ENCODE assay signal across 8 cellular contexts in the genomic region with DNA sequence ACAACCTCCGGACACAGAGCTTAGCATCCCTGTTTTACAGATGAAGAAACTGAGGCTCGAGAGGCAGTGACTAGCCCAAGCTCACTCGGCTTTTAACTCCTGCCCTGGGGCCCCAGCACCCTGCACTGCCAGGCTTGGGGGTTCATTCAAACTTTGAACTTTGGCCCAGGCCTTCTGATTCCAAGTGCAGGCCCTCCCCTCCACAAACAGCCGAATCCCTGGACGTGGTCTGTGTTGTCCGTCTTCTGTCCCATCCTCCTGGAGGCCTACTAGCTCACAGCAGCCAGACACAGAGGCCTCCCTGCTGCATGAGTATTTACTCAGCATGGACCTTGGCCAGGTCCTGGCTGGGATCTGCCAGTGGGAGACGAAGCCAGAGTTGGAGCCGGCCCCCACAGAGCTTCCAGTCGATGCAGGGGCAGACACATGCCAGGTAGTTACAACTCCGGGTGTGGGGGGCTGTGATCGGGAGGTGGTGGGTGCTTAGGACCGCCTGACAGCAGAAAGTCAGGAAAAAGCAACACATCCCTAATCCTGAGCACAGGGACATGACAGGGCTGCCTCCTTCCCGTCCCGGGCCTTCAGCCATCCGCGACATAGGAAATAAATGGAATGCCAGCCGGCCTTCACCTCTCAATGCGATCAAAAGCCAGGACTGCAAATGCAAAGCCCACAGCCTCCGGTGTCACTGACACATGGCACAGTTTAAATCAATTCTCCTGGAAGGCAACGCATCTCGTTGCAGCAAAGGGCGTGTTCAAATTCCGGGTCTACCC. TPM values are rescaled to one million over a fixed set of nuclear protein-coding genes. Genes with fewer than 3 reads are reported as not detected.
DNase-seq lines count a peak whose midpoint lies in the region; ATAC-seq lines count a peak whose summit lies in the region.

No MANE protein-coding gene starts in this region.

- no peaks in the 10 kb centered on the region for H3K27me3 ChIP-seq in adipocyte (replicated peaks; ENCODE audit: control insufficient read depth, insufficient read depth, low read length)
- H3K27me3 ChIP-seq in right cardiac atrium (ENCODE audit: control insufficient read depth, insufficient read depth): no peaks in the 10 kb centered on the region
- H3K27me3 ChIP-seq in skeletal muscle tissue (ENCODE audit: control insufficient read depth in 3 of 3, insufficient read depth in 3 of 3, low read length in 3 of 3): no peaks in the 10 kb centered on the region

- H3K27ac ChIP-seq in right cardiac atrium (ENCODE audit: low read length) (peak overlapping the region; percentile 96), skeletal muscle tissue (ENCODE audit: low read depth, low read length) (peak overlapping the region; percentile 83)

- H3K4me3 ChIP-seq in adipocyte (ENCODE audit: low read length) (peak overlapping the region; percentile 72), right cardiac atrium (ENCODE audit: low read length) (no peak overlapping the region), skeletal muscle tissue (ENCODE audit: low read length in 3 of 3) (peak overlapping the region; percentile 62 to 66 (median 65))

- H3K4me1 ChIP-seq in adipocyte (ENCODE audit: control insufficient read depth, insufficient read depth, low read length) (peaks cover 56% of the 10 kb centered on the region), right cardiac atrium (ENCODE audit: control insufficient read depth, insufficient read depth, low read length) (peaks cover 23% of the 10 kb centered on the region), skeletal muscle tissue (ENCODE audit: control insufficient read depth in 3 of 3, insufficient read depth in 3 of 3, low read length in 3 of 3) (peaks cover 69 to 74% (median 69%) of the 10 kb centered on the region in 3 donors)

- 35% methylated on average over 23 of the region's 23 CpGs for WGBS in right cardiac atrium

- H3K9ac ChIP-seq in adipocyte (ENCODE audit: low read length) (peak overlapping the region; percentile 76), skeletal muscle tissue (ENCODE audit: low read depth in 1 of 3, low read length in 3 of 3) (peak overlapping the region; percentile 37 to 75 (median 70))

- no peaks in the 10 kb centered on the region for H3K36me3 ChIP-seq in adipocyte (ENCODE audit: control insufficient read depth, insufficient read depth, low read length, severe bottlenecking)
- no peaks in the 10 kb centered on the region for H3K36me3 ChIP-seq in skeletal muscle tissue (ENCODE audit: control insufficient read depth in 3 of 3, insufficient read depth in 3 of 3, low read length in 3 of 3)

- DNase-seq in HCEC 1CT (peak; percentile 65), adipocyte (ENCODE audit: low read depth) (peak; percentile 65), right cardiac atrium (peak; percentile 77 to 88 (median 83)), Kasumi-1 (lab: John Stamatoyannopoulos, UW) (no peak)

- intact Hi-C loops in right cardiac atrium (cut with DNase I): no loop called here

- H3K9me3 ChIP-seq in adipocyte (ENCODE audit: control insufficient read depth, low read length): no peaks in the 10 kb centered on the region
- no peaks in the 10 kb centered on the region for H3K9me3 ChIP-seq in right cardiac atrium (ENCODE audit: control insufficient read depth, low read length)
- no peaks in the 10 kb centered on the region for H3K9me3 ChIP-seq in skeletal muscle tissue (ENCODE audit: control insufficient read depth in 3 of 3, low read length in 3 of 3)

- peak; percentile 52 to 60 for ATAC-seq in right cardiac atrium
- ATAC-seq in HG02852 (IDR thresholded peaks at IDR 0.05; ENCODE audit: unreplicated experiment): no peak
- ATAC-seq in HG03342 (IDR thresholded peaks at IDR 0.05; ENCODE audit: unreplicated experiment): no peak
- ATAC-seq in GM18517 (IDR thresholded peaks at IDR 0.05; ENCODE audit: unreplicated experiment): no peak

RNA-seq across cellular contexts. Expression of a gene that starts 7.4 kb away (rescaled TPM):
- 10 to 100 TPM in 1 of 4 donors, 1 to 10 TPM in 3; 6.7 to 12.7 (median 8.1) TPM for total RNA-seq in right cardiac atrium
- 5.0 TPM for polyA plus RNA-seq in right cardiac atrium
- 3.7 TPM for total RNA-seq in skeletal muscle tissue

RNA-seq across cellular contexts. Expression of a gene that starts 46.7 kb away (rescaled TPM):
- 10 to 100 TPM; 22.2 to 35.5 (median 27.1) TPM for total RNA-seq in right cardiac atrium
- polyA plus RNA-seq in right cardiac atrium: 23.6 TPM
- total RNA-seq in skeletal muscle tissue: 6.3 TPM

Comparison
In these comparisons a context has a peak if more than half of its experiments do, and no peak if none do; other contexts are left out.
1. DNase-seq: peak in HCEC 1CT (single experiment), adipocyte (single experiment) and right cardiac atrium (3 of 3); none in Kasumi-1 (0 of 2).
2. ATAC-seq: peak in right cardiac atrium (2 of 2); none in HG02852 (single experiment), HG03342 (single experiment) and GM18517 (single experiment).